ENCODE assay signal across 8 cellular contexts in genomic region chrX:101287402-101287801, GRCh38. TPM values are rescaled to one million over a fixed set of nuclear protein-coding genes. Genes with fewer than 3 reads are reported as not detected.
A peak's percentile ranks its signal among the peaks of the same experiment; 100 is the strongest.
DNase-seq lines count a peak whose midpoint lies in the region; ATAC-seq and TF ChIP-seq lines count a peak whose summit lies in the region.

No MANE protein-coding gene starts in this region.

- no peaks in the 10 kb centered on the region for H3K4me1 ChIP-seq in tibial nerve

- H3K27me3 Mint-ChIP-seq in activated B cell treated with CpG ODN at 0.5 μM for 24 hours (peaks cover 1% of the 10 kb centered on the region), immature natural killer cell (ENCODE audit: low read depth in 3 of 3) (peaks cover 0 to 6% (median 2%) of the 10 kb centered on the region in 3 donors)

- POLR2A ChIA-PET in activated B cell treated with CpG ODN at 0.5 μM for 24 hours (lab: Charles Lee) = interaction anchor here (0.5 kb wide), 1 partner anchor 61 kb away, joined by 6 read pairs; the partner anchor contains the start of gene TIMM8A

- 6 to 7% methylated on average over 2 of the region's 2 CpGs for WGBS in tibial nerve, 2 donors

- H3K27me3 ChIP-seq in tibial nerve = peaks cover 0 to 34% of the 10 kb centered on the region in 2 donors

- CTCF ChIA-PET in activated B cell treated with CpG ODN at 0.5 μM for 24 hours (lab: Charles Lee) = no interaction called here

- ATAC-seq in GM21529 (IDR thresholded peaks at IDR 0.05; ENCODE audit: unreplicated experiment) = peak; percentile 82
- peak; percentile 57 for ATAC-seq in activated B cell treated with CpG ODN at 0.5 μM for 24 hours (ENCODE audit: low read depth)
- ATAC-seq in HG02763 (IDR thresholded peaks at IDR 0.05; ENCODE audit: unreplicated experiment) = no peak
- ATAC-seq in GM18907 (IDR thresholded peaks at IDR 0.05; ENCODE audit: unreplicated experiment) = no peak

- TF ChIP-seq EP300 in tibial nerve (IDR thresholded peaks at IDR 0.05) = no peak

- no peak overlapping the region for H3K4me3 Mint-ChIP-seq in activated B cell treated with CpG ODN at 0.5 μM for 24 hours
- H3K4me3 Mint-ChIP-seq in immature natural killer cell = no peak overlapping the region

- H3K9me3 ChIP-seq in tibial nerve = no peaks in the 10 kb centered on the region

- H3K36me3 Mint-ChIP-seq in activated B cell treated with CpG ODN at 0.5 μM for 24 hours (ENCODE audit: low read depth) (no peaks in the 10 kb centered on the region), immature natural killer cell (no peaks in the 10 kb centered on the region)

- no peaks in the 10 kb centered on the region for H3K9me3 Mint-ChIP-seq in activated B cell treated with CpG ODN at 0.5 μM for 24 hours
- no peaks in the 10 kb centered on the region for H3K9me3 Mint-ChIP-seq in immature natural killer cell

- no peak overlapping the region for H3K4me3 ChIP-seq in tibial nerve

- H3K27ac ChIP-seq in tibial nerve = no peak overlapping the region

- no peak overlapping the region for H3K27ac Mint-ChIP-seq in activated B cell treated with CpG ODN at 0.5 μM for 24 hours
- H3K27ac Mint-ChIP-seq in immature natural killer cell = no peak overlapping the region

- no peaks in the 10 kb centered on the region for H3K36me3 ChIP-seq in tibial nerve

- TF ChIP-seq CTCF in activated B cell treated with CpG ODN at 0.5 μM for 24 hours (IDR thresholded peaks at IDR 0.05) (no peak), tibial nerve (IDR thresholded peaks at IDR 0.05) (peak; percentile 27 to 54 (median 43))

- no peak for TF ChIP-seq POLR2A in tibial nerve (IDR thresholded peaks at IDR 0.05)

- H3K4me1 Mint-ChIP-seq in activated B cell treated with CpG ODN at 0.5 μM for 24 hours (no peaks in the 10 kb centered on the region), immature natural killer cell (no peaks in the 10 kb centered on the region)

- intact Hi-C loops in activated B cell treated with CpG ODN at 0.5 μM for 24 hours (cut with micrococcal nuclease) = loop anchor here (1.0 to 5.0 kb wide), 4 partner anchors 235 to 615 kb away; partner anchors contain the start of gene TRMT2B

- DNase-seq in DMS53 treated with DMSO at 0.1 percent for 48 hours (lab: John Stamatoyannopoulos, UW; ENCODE audit: unreplicated experiment) (peak; percentile 34), NCI-H146 treated with DMSO at 0.1 percent for 48 hours (lab: John Stamatoyannopoulos, UW; ENCODE audit: unreplicated experiment) (peak; percentile 9), activated B cell treated with CpG ODN at 0.5 μM for 24 hours (no peak), immature natural killer cell (peak in 2 of 3 donors; percentile 14 to 17), tibial nerve (ENCODE audit: low spot score in 2 of 2) (peak in 1 of 2 donors; percentile 43)

RNA-seq across cellular contexts. Expression of gene TAF7L, which starts 3.7 kb away (rescaled TPM):
- total RNA-seq in activated B cell treated with CpG ODN at 0.5 μM for 24 hours (not detected in 2 replicates), tibial nerve (under 1 TPM in 2 of 4 donors, not detected in 2; 0.21 to 0.90 TPM)
- polyA plus RNA-seq in immature natural killer cell = not detected

Comparison
In these comparisons a context has a peak if more than half of its experiments do, and no peak if none do; other contexts are left out.
1. ATAC-seq: peak in GM21529 (single experiment) and activated B cell treated with CpG ODN at 0.5 μM for 24 hours (single experiment); none in HG02763 (single experiment) and GM18907 (single experiment).